In genomic region chr11:12902784-12903491, GRCh38 we compare ENCODE assay signal across 1 cellular context.
TF ChIP-seq lines count a peak whose summit lies in the region.

No MANE protein-coding gene starts in this region.

TF ChIP-seq in GM23338, 12 proteins besides CTCF, POLR2A, EP300 and RAD21 (continued from another document):
- TF ChIP-seq ZNF462 (CRISPR knock-in tag; IDR thresholded peaks at IDR 0.05): no peak
- TF ChIP-seq REST (IDR thresholded peaks at IDR 0.05; ENCODE audit: unreplicated experiment): no peak
- no peak for TF ChIP-seq STAT1 (IDR thresholded peaks at IDR 0.05; ENCODE audit: unreplicated experiment)
- no peak for TF ChIP-seq NANOG (IDR thresholded peaks at IDR 0.05; ENCODE audit: borderline replicate concordance)
- TF ChIP-seq EZH2phosphoT487 (IDR thresholded peaks at IDR 0.05; ENCODE audit: unreplicated experiment): no peak
- no peak for TF ChIP-seq ZNF331 (CRISPR knock-in tag; IDR thresholded peaks at IDR 0.05; ENCODE audit: low read depth)
- TF ChIP-seq EZH2 (IDR thresholded peaks at IDR 0.05; ENCODE audit: low read depth, unreplicated experiment): no peak
TF ChIP-seq in GM23338: peak in this region for 0.
